ENCODE assay signal across 16 cellular contexts in the genomic region with DNA sequence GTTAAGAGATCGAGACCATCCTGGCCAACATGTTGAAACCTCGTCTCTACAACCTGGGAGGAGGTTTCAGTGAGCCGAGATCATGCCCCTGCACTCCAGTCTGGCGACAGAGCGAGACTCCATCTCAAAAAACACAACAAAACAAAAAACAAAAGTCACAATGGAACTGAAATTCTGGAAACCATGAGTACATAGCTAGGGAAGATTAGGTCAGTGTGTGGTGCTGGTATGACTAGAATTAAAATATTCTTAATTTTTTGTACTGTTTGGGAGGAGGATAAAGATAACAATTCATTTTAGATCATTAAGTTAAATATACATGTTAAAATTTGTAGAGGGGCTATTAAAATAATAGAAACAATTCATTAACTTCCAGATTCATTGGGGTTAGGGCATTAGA.
DNase-seq lines count a peak whose midpoint lies in the region; ATAC-seq, FAIRE-seq and TF ChIP-seq lines count a peak whose summit lies in the region.
"Had no signal": no experiment of that assay in that cellular context is flagged by ENCODE, and none has a peak within 500 bp of the region (broad histone marks: within the 10 kb centered on the region; RNA-seq: fewer than 3 reads in every experiment).

No MANE protein-coding gene starts in this region.

- H3K4me2 ChIP-seq in A549: peak overlapping the region; percentile 44; the same call in 1 of the 3 replicates

- H3K9me3 Mint-ChIP-seq in Caco-2 (ENCODE audit: unreplicated experiment): peaks cover 15% of the 10 kb centered on the region
- no peaks in the 10 kb centered on the region for H3K9me3 Mint-ChIP-seq in activated T-helper 17 cell treated with anti-CD3 and anti-CD28 coated beads, Interleukin-2, amount 50 U/mL, for 72 hours
- H3K9me3 Mint-ChIP-seq: CD4-positive, alpha-beta memory T cell had no signal

- H3K4me1 ChIP-seq in A549: peaks cover 16% of the 10 kb centered on the region
- peaks cover 53% of the 10 kb centered on the region for H3K4me1 ChIP-seq in Caco-2
- peaks cover 18% of the 10 kb centered on the region for H3K4me1 ChIP-seq in foreskin keratinocyte
- H3K4me1 ChIP-seq in aorta (ENCODE audit: control insufficient read depth in 1 of 2, insufficient read depth in 2 of 2, low read length in 2 of 2): no peaks in the 10 kb centered on the region
- H3K4me1 ChIP-seq in right lobe of liver: no peaks in the 10 kb centered on the region
- H3K4me1 ChIP-seq: Peyer's patch had no signal

- H3K27ac ChIP-seq in A549: no peak overlapping the region; a peak in 1 of 6 replicates
- peak overlapping the region; percentile 10 for H3K27ac ChIP-seq in foreskin keratinocyte
- H3K27ac ChIP-seq in aorta (ENCODE audit: low read depth in 1 of 2, low read length in 2 of 2): no peak overlapping the region
- no peak overlapping the region for H3K27ac ChIP-seq in right lobe of liver
- H3K27ac ChIP-seq: Peyer's patch had no signal

- no peak for TF ChIP-seq EP300 in A549 (IDR thresholded peaks at IDR 0.05)

- 98% methylated on average over 5 of the region's 5 CpGs for WGBS in A549 (ENCODE audit: missing lambda C conversion rate)
- 96 to 97% methylated on average over 5 of the region's 5 CpGs for WGBS in aorta, 2 donors
- 90% methylated on average over 5 of the region's 5 CpGs for WGBS in right lobe of liver (ENCODE audit: insufficient coverage, low coverage, low lambda C conversion rate, missing lambda C conversion rate)

- H3K27me3 ChIP-seq in Caco-2 (replicated peaks; ENCODE audit: control insufficient read depth, insufficient read depth, low read length) (no peaks in the 10 kb centered on the region), foreskin keratinocyte (no peaks in the 10 kb centered on the region), aorta (ENCODE audit: control insufficient read depth in 1 of 2, insufficient read depth in 2 of 2, low read length in 1 of 2) (no peaks in the 10 kb centered on the region), right lobe of liver (no peaks in the 10 kb centered on the region)
- H3K27me3 ChIP-seq: BE2C, Peyer's patch had no signal

- intact Hi-C loops in Caco-2 (cut with micrococcal nuclease; ENCODE audit: unreplicated experiment): no loop called here
- intact Hi-C loops in aorta (cut with DNase I): no loop called here
- intact Hi-C loops in right lobe of liver (cut with DNase I): no loop called here

- H3K27me3 Mint-ChIP-seq in Caco-2 (ENCODE audit: insufficient read depth, unreplicated experiment): no peaks in the 10 kb centered on the region
- H3K27me3 Mint-ChIP-seq in activated T-helper 17 cell treated with anti-CD3 and anti-CD28 coated beads, Interleukin-2, amount 50 U/mL, for 72 hours: no peaks in the 10 kb centered on the region
- H3K27me3 Mint-ChIP-seq: CD4-positive, alpha-beta memory T cell had no signal

- TF ChIP-seq CTCF in A549 (IDR thresholded peaks at IDR 0.05) (no peak), Caco-2 (IDR thresholded peaks at IDR 0.05; ENCODE audit: insufficient read depth in 1 of 2, low read depth in 1 of 2, low read length in 1 of 2, severe bottlenecking in 1 of 2, unreplicated experiment in 1 of 2) (no peak), foreskin keratinocyte (conservative IDR thresholded peaks at IDR 0.05) (no peak), right lobe of liver (IDR thresholded peaks at IDR 0.05) (no peak)

- CTCF ChIA-PET in A549 (lab: Yijun Ruan, JAX): no interaction called here
- CTCF ChIA-PET in Caco-2 (lab: Charles Lee): no interaction called here

- no peak for ATAC-seq in A549
- ATAC-seq in activated T-helper 17 cell treated with anti-CD3 and anti-CD28 coated beads, Interleukin-2, amount 50 U/mL, for 72 hours (replicated peaks): peak; percentile 54
- ATAC-seq in foreskin keratinocyte: no peak
- no peak for ATAC-seq in aorta (ENCODE audit: low FRiP score)
- no peak for ATAC-seq in right lobe of liver

- H3K36me3 ChIP-seq in Caco-2 (ENCODE audit: control insufficient read depth, insufficient read depth, low read length) (no peaks in the 10 kb centered on the region), aorta (ENCODE audit: control insufficient read depth in 1 of 2, insufficient read depth in 2 of 2, low read length in 1 of 2) (no peaks in the 10 kb centered on the region), right lobe of liver (no peaks in the 10 kb centered on the region)
- H3K36me3 ChIP-seq: BE2C had no signal

- H3K4me3 ChIP-seq in A549 (no peak overlapping the region), Caco-2 (ENCODE audit: low read depth, low read length) (no peak overlapping the region), aorta (ENCODE audit: low read length in 2 of 2) (no peak overlapping the region), right lobe of liver (no peak overlapping the region)
- H3K4me3 ChIP-seq: Peyer's patch had no signal

- TF ChIP-seq RAD21 in A549 (conservative IDR thresholded peaks at IDR 0.05 in 1 of 2, IDR thresholded peaks at IDR 0.05 in 1 of 2): no peak

- no peaks in the 10 kb centered on the region for H3K9me3 ChIP-seq in A549
- H3K9me3 ChIP-seq in Caco-2: no peaks in the 10 kb centered on the region
- H3K9me3 ChIP-seq in aorta (ENCODE audit: control insufficient read depth, low read length): no peaks in the 10 kb centered on the region
- no peaks in the 10 kb centered on the region for H3K9me3 ChIP-seq in right lobe of liver
- H3K9me3 ChIP-seq: BE2C, Peyer's patch had no signal

- POLR2A ChIA-PET in A549 (lab: Yijun Ruan, JAX): no interaction called here
- POLR2A ChIA-PET in Caco-2 (lab: Charles Lee): no interaction called here

- DNase-seq in A549 (ENCODE audit: low read depth in 1 of 2, low spot score in 1 of 2): no peak
- DNase-seq in Caco-2: no peak
- no peak for DNase-seq in foreskin keratinocyte
- DNase-seq in DMS114 treated with DMSO at 0.1 percent for 48 hours (lab: John Stamatoyannopoulos, UW; ENCODE audit: unreplicated experiment): no peak
- DNase-seq in aorta: no peak
- no peak for DNase-seq in right lobe of liver
- no peak for DNase-seq in stimulated activated CD4-positive, alpha-beta T cell treated with anti-CD3 and anti-CD28 coated beads, Interleukin-15, amount 100 ng/mL, for 24 hours
- DNase-seq: BE2C; CD4-positive, alpha-beta memory T cell; KG1; NCI-H1092 treated with DMSO at 0.1 percent for 48 hours; NCI-H1694 treated with DMSO at 0.1 percent for 48 hours; Peyer's patch; SHP77 had no signal

- peaks cover 20% of the 10 kb centered on the region for H3K36me3 Mint-ChIP-seq in Caco-2 (ENCODE audit: insufficient read depth, unreplicated experiment)
- H3K36me3 Mint-ChIP-seq in activated T-helper 17 cell treated with anti-CD3 and anti-CD28 coated beads, Interleukin-2, amount 50 U/mL, for 72 hours (ENCODE audit: low read depth): peaks cover 31% of the 10 kb centered on the region

- H3K27ac Mint-ChIP-seq in Caco-2 (ENCODE audit: unreplicated experiment): peak overlapping the region; percentile 32
- H3K27ac Mint-ChIP-seq in activated T-helper 17 cell treated with anti-CD3 and anti-CD28 coated beads, Interleukin-2, amount 50 U/mL, for 72 hours: peak overlapping the region; percentile 51

- BruUV-seq in Caco-2 (replicated peaks; lab: Mats Ljungman, UMichigan): no TSS peak

- no peak overlapping the region for H3K4me3 Mint-ChIP-seq in Caco-2 (ENCODE audit: unreplicated experiment)
- no peak overlapping the region for H3K4me3 Mint-ChIP-seq in activated T-helper 17 cell treated with anti-CD3 and anti-CD28 coated beads, Interleukin-2, amount 50 U/mL, for 72 hours
- H3K4me3 Mint-ChIP-seq: CD4-positive, alpha-beta memory T cell had no signal

- FAIRE-seq in A549 (lab: Jason Lieb, UNC): no peak
- FAIRE-seq: GM18507 had no signal

- no peak for TF ChIP-seq POLR2A in A549 (IDR thresholded peaks at IDR 0.05; ENCODE audit: low read length)
- TF ChIP-seq POLR2A in right lobe of liver (IDR thresholded peaks at IDR 0.05): no peak

- peaks cover 31% of the 10 kb centered on the region for H3K4me1 Mint-ChIP-seq in Caco-2 (ENCODE audit: low read depth, unreplicated experiment)
- peaks cover 20% of the 10 kb centered on the region for H3K4me1 Mint-ChIP-seq in activated T-helper 17 cell treated with anti-CD3 and anti-CD28 coated beads, Interleukin-2, amount 50 U/mL, for 72 hours

TF ChIP-seq in A549, 52 proteins besides CTCF, POLR2A, EP300 and RAD21:
- no peak for TF ChIP-seq HEYL (CRISPR knock-in tag; IDR thresholded peaks at IDR 0.05)
- TF ChIP-seq ZFP36 (IDR thresholded peaks at IDR 0.05; ENCODE audit: borderline replicate concordance, partially characterized antibody): no peak
- TF ChIP-seq SREBF2 (IDR thresholded peaks at IDR 0.05): no peak
- no peak for TF ChIP-seq MYC (IDR thresholded peaks at IDR 0.05; ENCODE audit: borderline replicate concordance, low read length)
- TF ChIP-seq, protein P1, sequence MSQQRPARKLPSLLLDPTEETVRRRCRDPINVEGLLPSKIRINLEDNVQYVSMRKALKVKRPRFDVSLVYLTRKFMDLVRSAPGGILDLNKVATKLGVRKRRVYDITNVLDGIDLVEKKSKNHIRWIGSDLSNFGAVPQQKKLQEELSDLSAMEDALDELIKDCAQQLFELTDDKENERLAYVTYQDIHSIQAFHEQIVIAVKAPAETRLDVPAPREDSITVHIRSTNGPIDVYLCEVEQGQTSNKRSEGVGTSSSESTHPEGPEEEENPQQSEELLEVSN (IDR thresholded peaks at IDR 0.05; ENCODE audit: borderline replicate concordance, low read depth): no peak
- TF ChIP-seq NPAS2 (CRISPR knock-in tag; IDR thresholded peaks at IDR 0.05; ENCODE audit: borderline replicate concordance): no peak
- no peak for TF ChIP-seq BHLHE40 (IDR thresholded peaks at IDR 0.05; ENCODE audit: low read depth, low read length)
- TF ChIP-seq, protein P2, sequence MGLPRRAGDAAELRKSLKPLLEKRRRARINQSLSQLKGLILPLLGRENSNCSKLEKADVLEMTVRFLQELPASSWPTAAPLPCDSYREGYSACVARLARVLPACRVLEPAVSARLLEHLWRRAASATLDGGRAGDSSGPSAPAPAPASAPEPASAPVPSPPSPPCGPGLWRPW (IDR thresholded peaks at IDR 0.05): no peak
- TF ChIP-seq, protein P3, sequence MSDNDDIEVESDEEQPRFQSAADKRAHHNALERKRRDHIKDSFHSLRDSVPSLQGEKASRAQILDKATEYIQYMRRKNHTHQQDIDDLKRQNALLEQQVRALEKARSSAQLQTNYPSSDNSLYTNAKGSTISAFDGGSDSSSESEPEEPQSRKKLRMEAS (IDR thresholded peaks at IDR 0.05): no peak
